In the genomic region with DNA sequence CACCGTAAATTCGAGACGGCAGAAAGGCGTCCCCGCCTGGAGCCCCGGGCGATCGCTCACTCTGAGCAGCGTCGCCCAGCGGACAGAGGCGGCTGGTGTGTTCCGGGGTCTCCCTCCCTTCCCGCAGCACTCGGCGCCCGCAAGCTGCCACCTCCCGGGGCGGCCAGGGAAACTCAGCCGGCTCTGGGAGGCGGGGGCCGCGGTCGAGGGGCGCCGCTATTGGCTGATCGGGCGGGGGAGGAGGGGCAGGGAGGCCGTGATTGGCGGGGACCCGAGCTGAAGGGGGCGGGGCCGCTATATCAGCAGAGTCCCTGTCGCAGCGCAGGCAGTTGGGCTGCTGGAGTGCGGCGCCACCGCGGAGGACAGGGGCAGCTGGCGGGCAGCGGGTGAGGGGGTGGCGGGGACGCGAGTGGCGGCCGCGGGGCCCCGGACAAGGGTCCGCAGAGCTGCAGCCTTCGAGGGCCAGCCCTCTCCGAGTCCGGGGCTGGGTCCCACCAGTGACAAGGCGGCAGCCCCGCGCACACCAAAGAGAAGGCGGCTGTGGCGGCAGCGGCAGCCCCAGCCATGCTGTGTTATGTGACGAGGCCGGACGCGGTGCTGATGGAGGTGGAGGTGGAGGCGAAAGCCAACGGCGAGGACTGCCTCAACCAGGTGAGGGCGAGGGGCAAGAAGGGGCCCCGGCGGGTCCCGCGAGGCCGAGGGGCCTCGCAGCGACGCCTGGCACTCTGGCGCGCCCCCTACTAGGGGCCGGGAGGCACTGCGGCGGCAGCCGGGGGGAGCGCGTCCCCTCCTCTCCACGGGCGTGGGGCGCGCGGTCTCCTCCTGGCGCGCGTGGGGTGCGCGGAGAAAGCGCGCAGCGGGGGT, we compare ENCODE assay signal across 8 cellular contexts. TPM values are rescaled to one million over a fixed set of nuclear protein-coding genes. Genes with fewer than 3 reads are reported as not detected.
DNase-seq lines count a peak whose midpoint lies in the region; ATAC-seq and TF ChIP-seq lines count a peak whose summit lies in the region.

A gene (plus strand): TSS at position 328 of the 864 bp plus-strand sequence. CDS start 237 bp downstream, at position 565.

- TF ChIP-seq CTCF in LNCaP clone FGC (IDR thresholded peaks at IDR 0.05; ENCODE audit: control insufficient read depth, extremely low read depth, insufficient read depth) (peak; percentile 80), fibroblast of mammary gland (conservative IDR thresholded peaks at IDR 0.05; ENCODE audit: control insufficient read depth, insufficient read depth, low read depth, low read length) (peak; percentile 20)

- POLR2A ChIA-PET in naive thymus-derived CD8-positive, alpha-beta T cell (lab: Charles Lee), result interaction anchor here (0.7 to 5.8 kb wide), 15 partner anchors 8 to 639 kb away, joined by 3 to 81 read pairs (median 5); a partner anchor contains a TSS

- peak within 1 kb of the TSS; percentile 90 for H3K4me3 ChIP-seq in LNCaP clone FGC (ENCODE audit: low read depth, low read length)
- peak within 1 kb of the TSS; percentile 54 for H3K4me3 ChIP-seq in fibroblast of mammary gland (ENCODE audit: control insufficient read depth, low read depth, low read length)

- H3K27me3 Mint-ChIP-seq in activated T-helper 17 cell treated with anti-CD3 and anti-CD28 coated beads, Interleukin-2, amount 50 U/mL, for 72 hours, result peaks cover 4% of the 10 kb centered on the region
- H3K27me3 Mint-ChIP-seq in naive thymus-derived CD8-positive, alpha-beta T cell, result no peaks in the 10 kb centered on the region
- H3K27me3 Mint-ChIP-seq in stimulated activated naive B cell treated with anti-CD40 and anti-IgM and Interleukin-4, amounts not matched to agents 10 μg/mL and 1 μg/mL and 100 μg/mL, for 72 hours, result peaks cover 0 to 8% of the 10 kb centered on the region in 2 donors

- H3K36me3 Mint-ChIP-seq in activated T-helper 17 cell treated with anti-CD3 and anti-CD28 coated beads, Interleukin-2, amount 50 U/mL, for 72 hours (ENCODE audit: low read depth), result peaks cover 29% of the 10 kb centered on the region
- peaks cover 0 to 27% (median 23%) of the 10 kb centered on the region in 3 donors for H3K36me3 Mint-ChIP-seq in naive thymus-derived CD8-positive, alpha-beta T cell
- peaks cover 27 to 34% of the 10 kb centered on the region in 2 donors for H3K36me3 Mint-ChIP-seq in stimulated activated naive B cell treated with anti-CD40 and anti-IgM and Interleukin-4, amounts not matched to agents 10 μg/mL and 1 μg/mL and 100 μg/mL, for 72 hours

- ATAC-seq in activated T-helper 17 cell treated with anti-CD3 and anti-CD28 coated beads, Interleukin-2, amount 50 U/mL, for 72 hours (replicated peaks), result peak; percentile 89
- ATAC-seq in naive thymus-derived CD8-positive, alpha-beta T cell, result peak; percentile 79 to 80
- peak; percentile 83 to 86 for ATAC-seq in stimulated activated naive B cell treated with anti-CD40 and anti-IgM and Interleukin-4, amounts not matched to agents 10 μg/mL and 1 μg/mL and 100 μg/mL, for 72 hours (replicated peaks)

- DNase-seq in ELR (ENCODE audit: low read depth), result peak; percentile 90
- peak; percentile 90 for DNase-seq in H4 (ENCODE audit: low spot score)
- DNase-seq in LNCaP clone FGC (ENCODE audit: low read depth), result peak; percentile 76
- peak; percentile 99 for DNase-seq in RPMI8226
- peak; percentile 68 for DNase-seq in fibroblast of mammary gland (ENCODE audit: low read depth)
- DNase-seq in naive thymus-derived CD8-positive, alpha-beta T cell, result peak; percentile 95 to 98 (median 97)
- peak; percentile 95 for DNase-seq in stimulated activated naive B cell treated with anti-CD40 and anti-IgM and Interleukin-4, amounts not matched to agents 10 μg/mL and 1 μg/mL and 100 μg/mL, for 72 hours

- no peaks in the 10 kb centered on the region for H3K9me3 Mint-ChIP-seq in activated T-helper 17 cell treated with anti-CD3 and anti-CD28 coated beads, Interleukin-2, amount 50 U/mL, for 72 hours
- H3K9me3 Mint-ChIP-seq in naive thymus-derived CD8-positive, alpha-beta T cell, result no peaks in the 10 kb centered on the region
- no peaks in the 10 kb centered on the region for H3K9me3 Mint-ChIP-seq in stimulated activated naive B cell treated with anti-CD40 and anti-IgM and Interleukin-4, amounts not matched to agents 10 μg/mL and 1 μg/mL and 100 μg/mL, for 72 hours

- peak within 1 kb of the TSS; percentile 94 for H3K4me3 Mint-ChIP-seq in activated T-helper 17 cell treated with anti-CD3 and anti-CD28 coated beads, Interleukin-2, amount 50 U/mL, for 72 hours
- H3K4me3 Mint-ChIP-seq in naive thymus-derived CD8-positive, alpha-beta T cell, result peak within 1 kb of the TSS; percentile 86 to 99 (median 96)
- peak within 1 kb of the TSS; percentile 91 to 96 for H3K4me3 Mint-ChIP-seq in stimulated activated naive B cell treated with anti-CD40 and anti-IgM and Interleukin-4, amounts not matched to agents 10 μg/mL and 1 μg/mL and 100 μg/mL, for 72 hours

- H3K4me1 Mint-ChIP-seq in activated T-helper 17 cell treated with anti-CD3 and anti-CD28 coated beads, Interleukin-2, amount 50 U/mL, for 72 hours, result peaks cover 13% of the 10 kb centered on the region
- H3K4me1 Mint-ChIP-seq in naive thymus-derived CD8-positive, alpha-beta T cell, result peaks cover 10 to 49% (median 20%) of the 10 kb centered on the region in 4 donors
- H3K4me1 Mint-ChIP-seq in stimulated activated naive B cell treated with anti-CD40 and anti-IgM and Interleukin-4, amounts not matched to agents 10 μg/mL and 1 μg/mL and 100 μg/mL, for 72 hours, result peaks cover 20 to 48% of the 10 kb centered on the region in 2 donors

- H3K27ac Mint-ChIP-seq in activated T-helper 17 cell treated with anti-CD3 and anti-CD28 coated beads, Interleukin-2, amount 50 U/mL, for 72 hours, result peak within 1 kb of the TSS; percentile 72
- H3K27ac Mint-ChIP-seq in naive thymus-derived CD8-positive, alpha-beta T cell, result peak within 1 kb of the TSS; percentile 86 to 99 (median 96)
- H3K27ac Mint-ChIP-seq in stimulated activated naive B cell treated with anti-CD40 and anti-IgM and Interleukin-4, amounts not matched to agents 10 μg/mL and 1 μg/mL and 100 μg/mL, for 72 hours, result peak within 1 kb of the TSS; percentile 96

RNA-seq across cellular contexts. Expression of the gene that starts here (rescaled TPM):
- 15.9 and 16.9 TPM in 2 replicates for total RNA-seq in H4 (2014; rRNA removed; shearing (Covaris generic))
- total RNA-seq in activated T-helper 17 cell treated with anti-CD3 and anti-CD28 coated beads, Interleukin-2, amount 50 U/mL, for 72 hours, result 1 to 10 TPM; 5.4 to 6.0 TPM
- total RNA-seq in naive thymus-derived CD8-positive, alpha-beta T cell, result 10 to 100 TPM; 23.1 to 23.3 TPM
- polyA plus RNA-seq in naive thymus-derived CD8-positive, alpha-beta T cell, result 100 to 1,000 TPM in 1 of 3 donors, 10 to 100 TPM in 2; 72.6 to 108 (median 86.8) TPM

Comparison
In these comparisons a context has a peak if more than half of its experiments do, and no peak if none do; other contexts are left out.
1. Peak in every context shown above with its lines: DNase-seq, ATAC-seq and H3K4me3 ChIP-seq.